Comparison of ENCODE assay signal across 8 cellular contexts in the genomic region with DNA sequence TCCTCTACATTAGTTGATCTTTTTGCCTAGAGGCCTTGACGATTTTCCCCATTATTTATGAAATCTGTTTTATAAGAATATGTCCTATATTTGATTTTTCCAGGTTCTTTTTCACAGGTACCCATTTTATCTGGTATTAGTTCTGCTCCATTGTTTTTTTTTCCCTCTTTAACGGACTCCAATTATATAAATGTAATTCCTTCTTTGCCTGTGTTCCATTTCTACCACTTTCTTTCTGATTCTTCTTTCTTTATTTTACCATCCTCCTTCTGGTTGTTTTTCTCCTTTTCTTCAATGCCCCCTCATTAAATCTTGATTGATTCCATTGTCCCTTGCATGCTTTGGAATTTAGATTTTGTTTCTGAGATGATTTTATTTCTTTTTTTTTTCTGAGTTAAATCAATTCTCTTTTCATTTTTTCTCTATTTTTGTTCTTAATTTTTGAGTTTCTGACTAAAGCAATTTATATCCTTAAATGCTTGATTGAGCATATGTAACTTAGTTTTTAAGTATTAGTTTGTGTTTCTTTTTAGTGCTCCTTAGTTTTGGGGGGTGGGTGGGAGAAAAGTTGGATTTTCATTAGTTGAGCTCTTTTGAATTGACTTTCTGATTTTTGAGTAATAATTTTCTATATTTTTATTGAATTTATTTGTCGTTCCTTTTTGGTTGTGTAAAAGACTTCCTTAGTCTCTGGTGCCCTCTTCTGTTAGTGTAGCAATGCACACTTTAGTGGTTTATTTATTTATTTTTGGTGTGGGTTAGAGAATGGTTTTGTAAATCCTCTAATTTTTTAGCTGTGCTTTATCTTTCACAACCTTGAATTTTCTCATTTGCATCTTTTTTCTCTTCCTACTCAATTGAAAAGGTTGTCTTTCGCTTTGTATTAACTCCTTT.
DNase-seq lines count a peak whose midpoint lies in the region; ATAC-seq, FAIRE-seq and TF ChIP-seq lines count a peak whose summit lies in the region.

No MANE protein-coding gene starts in this region.

- CTCF ChIA-PET in A549 (lab: Yijun Ruan, JAX): no interaction called here
- CTCF ChIA-PET in Panc1 (lab: Charles Lee): interaction anchor here (0.7 to 2.0 kb wide), 3 partner anchors 187 to 259 kb away, joined by 3 to 8 read pairs (median 6); no protein-coding TSS in a partner anchor

- no peak for DNase-seq in A549 (ENCODE audit: low read depth in 1 of 2, low spot score in 1 of 2)
- no peak for DNase-seq in Panc1 (ENCODE audit: low read depth, low spot score)
- peak in 1 of 2 donors; percentile 58 for DNase-seq in fibroblast of lung (ENCODE audit: low read depth in 2 of 2)
- DNase-seq in stimulated activated CD4-positive, alpha-beta T cell treated with anti-CD3 and anti-CD28 coated beads, Interleukin-12 subunit alpha, Interleukin-12 subunit beta, amount 100 ng/mL, for 4 hours: no peak

- in situ Hi-C loops in Panc1 (cut with HindIII; ENCODE audit: low pct_unique_long_range_greater_than_20kb, low sequenced_read_pairs): no loop called here

- H3K4me3 ChIP-seq in A549 (no peak overlapping the region), GM12875 (ENCODE audit: low read depth, low read length) (no peak overlapping the region), Panc1 (ENCODE audit: low read depth in 2 of 2, low read length in 2 of 2) (no peak overlapping the region), fibroblast of lung (replicated peaks in 1 of 4; ENCODE audit: control extremely low read depth in 1 of 4, insufficient read depth in 1 of 4, low read depth in 3 of 4, low read length in 4 of 4) (no peak overlapping the region)

- H3K4me2 ChIP-seq in A549: no peak overlapping the region
- no peak overlapping the region for H3K4me2 ChIP-seq in fibroblast of lung (ENCODE audit: extremely low read depth, insufficient read depth, low read length)

- no peaks in the 10 kb centered on the region for H3K79me2 ChIP-seq in fibroblast of lung (ENCODE audit: control insufficient read depth, insufficient read depth, low read length)

- H3K27me3 ChIP-seq in Panc1 (ENCODE audit: control insufficient read depth, insufficient read depth, low read length) (no peaks in the 10 kb centered on the region), fibroblast of lung (ENCODE audit: control insufficient read depth, insufficient read depth, low read length) (no peaks in the 10 kb centered on the region)

- intact Hi-C loops in Panc1 (cut with micrococcal nuclease; ENCODE audit: unreplicated experiment): loop anchor here (2.0 kb wide), 1 partner anchor 259 kb away; no protein-coding TSS in a partner anchor

- ATAC-seq in A549 (no peak), Panc1 (no peak), GM21529 (IDR thresholded peaks at IDR 0.05; ENCODE audit: unreplicated experiment) (no peak), HG03196 (IDR thresholded peaks at IDR 0.05; ENCODE audit: unreplicated experiment) (no peak), HG03039 (IDR thresholded peaks at IDR 0.05; ENCODE audit: unreplicated experiment) (no peak)

- no peak overlapping the region for H3K27ac ChIP-seq in A549
- no peak overlapping the region for H3K27ac ChIP-seq in Panc1 (ENCODE audit: low read length)
- H3K27ac ChIP-seq in fibroblast of lung (ENCODE audit: insufficient read depth, low read length): no peak overlapping the region

- no TSS peak for BruUV-seq in Panc1 (replicated peaks; lab: Mats Ljungman, UMichigan)

- no peak overlapping the region for H3K9ac ChIP-seq in fibroblast of lung (ENCODE audit: insufficient read depth, low read length)

- no peaks in the 10 kb centered on the region for H4K20me1 ChIP-seq in fibroblast of lung (ENCODE audit: control insufficient read depth, extremely low read depth, insufficient read depth, low read length)

- peak in 1 of 2 experiments; percentile 35; a peak in 2 of 5 replicates for TF ChIP-seq RAD21 in A549 (conservative IDR thresholded peaks at IDR 0.05 in 1 of 2, IDR thresholded peaks at IDR 0.05 in 1 of 2)

- no peak for TF ChIP-seq POLR2A in A549 (IDR thresholded peaks at IDR 0.05; ENCODE audit: low read length)

- H3K36me3 ChIP-seq in Panc1 (ENCODE audit: control insufficient read depth, insufficient read depth, low read length) (no peaks in the 10 kb centered on the region), fibroblast of lung (ENCODE audit: control insufficient read depth, insufficient read depth, low read length) (no peaks in the 10 kb centered on the region)

- H3K4me1 ChIP-seq in A549 (no peaks in the 10 kb centered on the region), Panc1 (ENCODE audit: control insufficient read depth, insufficient read depth, low read length) (no peaks in the 10 kb centered on the region), fibroblast of lung (ENCODE audit: control insufficient read depth, extremely low read depth, insufficient read depth, low read length) (no peaks in the 10 kb centered on the region)

- WGBS in A549 (ENCODE audit: missing lambda C conversion rate): 64% methylated on average over 4 of the region's 4 CpGs

- POLR2A ChIA-PET in A549 (lab: Yijun Ruan, JAX): no interaction called here
- POLR2A ChIA-PET in Panc1 (lab: Charles Lee): no interaction called here

- no peaks in the 10 kb centered on the region for H3K9me3 ChIP-seq in A549
- no peaks in the 10 kb centered on the region for H3K9me3 ChIP-seq in Panc1 (ENCODE audit: control insufficient read depth, insufficient read depth, low read depth, low read length)
- H3K9me3 ChIP-seq in fibroblast of lung (ENCODE audit: control insufficient read depth, insufficient read depth, low read depth, low read length): no peaks in the 10 kb centered on the region

- no peak for FAIRE-seq in A549 (lab: Jason Lieb, UNC)

- TF ChIP-seq EP300 in A549 (IDR thresholded peaks at IDR 0.05): no peak

- TF ChIP-seq CTCF in A549 (IDR thresholded peaks at IDR 0.05): 0 out of 3 replicates have a peak, but pooled peaks have one; percentile 9
- TF ChIP-seq CTCF in GM12875 (IDR thresholded peaks at IDR 0.05; ENCODE audit: borderline replicate concordance, insufficient read depth, low read depth, low read length): peak; percentile 18; the same call in 1 of the 2 replicates
- TF ChIP-seq CTCF in Panc1 (IDR thresholded peaks at IDR 0.05): peak; percentile 68; the same call in 1 of the 2 replicates
- TF ChIP-seq CTCF in fibroblast of lung (conservative IDR thresholded peaks at IDR 0.05 in 1 of 2, IDR thresholded peaks at IDR 0.05 in 1 of 2; ENCODE audit: low read depth in 1 of 2, low read length in 2 of 2): peak; percentile 1 to 55

- no peak overlapping the region for H2AFZ ChIP-seq in fibroblast of lung (ENCODE audit: low read length)

TF ChIP-seq in A549, 52 proteins besides CTCF, POLR2A, EP300 and RAD21:
- TF ChIP-seq HOXA7 (CRISPR knock-in tag; IDR thresholded peaks at IDR 0.05) (no peak), ZC3H11A (IDR thresholded peaks at IDR 0.05) (no peak), ESRRA (IDR thresholded peaks at IDR 0.05; ENCODE audit: borderline replicate concordance, low read length) (no peak), RARB (CRISPR knock-in tag; IDR thresholded peaks at IDR 0.05) (no peak), JUN (IDR thresholded peaks at IDR 0.05) (no peak), CHD4 (IDR thresholded peaks at IDR 0.05; ENCODE audit: borderline replicate concordance) (no peak), NFE2L2 (conservative IDR thresholded peaks at IDR 0.05; ENCODE audit: low read length) (no peak), HDAC2 (IDR thresholded peaks at IDR 0.05) (no peak), ZFP36 (IDR thresholded peaks at IDR 0.05; ENCODE audit: borderline replicate concordance, partially characterized antibody) (no peak), CBX2 (IDR thresholded peaks at IDR 0.05; ENCODE audit: borderline replicate concordance, low read depth) (no peak), RNF2 (IDR thresholded peaks at IDR 0.05; ENCODE audit: borderline replicate concordance, low read depth) (no peak), MAX (IDR thresholded peaks at IDR 0.05) (no peak), EHMT2 (IDR thresholded peaks at IDR 0.05; ENCODE audit: low read depth) (no peak)

Comparison
In these comparisons a context has a peak if more than half of its experiments do, and no peak if none do; other contexts are left out.
1. CTCF ChIP-seq: peak in every context shown above with its lines; median percentile 68 in Panc1; 28 in fibroblast of lung; 18 in GM12875; 9 in A549.